In the genomic region with DNA sequence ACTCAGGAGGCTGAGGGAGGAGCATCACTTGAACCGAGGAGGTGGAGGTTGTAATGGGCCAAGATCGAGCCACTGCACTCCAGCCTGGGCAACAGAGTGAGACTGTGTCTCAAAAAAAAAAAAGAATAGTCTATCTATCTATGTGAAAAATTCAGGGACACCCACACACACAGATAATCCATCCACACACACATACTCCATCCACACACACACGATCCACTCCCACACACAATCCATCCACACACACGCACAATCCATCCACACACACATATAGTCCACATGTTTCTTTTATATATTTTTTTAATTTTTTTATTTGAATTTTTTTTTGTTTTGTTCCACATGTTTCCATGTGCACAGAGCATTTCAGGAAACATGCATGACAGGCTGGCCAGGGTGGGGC, we compare ENCODE assay signal across 10 cellular contexts. TPM values are rescaled to one million over a fixed set of nuclear protein-coding genes. Genes with fewer than 3 reads are reported as not detected.
"Had no signal": no experiment of that assay in that cellular context is flagged by ENCODE, and none has a peak within 500 bp of the region (broad histone marks: within the 10 kb centered on the region; RNA-seq: fewer than 3 reads in every experiment).

No MANE protein-coding gene starts in this region.

- DNase-seq: GM23248, GOT3, H7, KG1 had no signal

- H3K4me1 ChIP-seq: HAP-1 had no signal

- H3K9ac ChIP-seq: GM23248 had no signal

- FAIRE-seq: HTR-8/SVneo had no signal

- H3K36me3 ChIP-seq: HAP-1 had no signal

- H3K27ac ChIP-seq: GM23248 had no signal

- H2AFZ ChIP-seq: GM23248 had no signal

- ATAC-seq: HCT116 had no signal

- H3K4me3 ChIP-seq: GM23248, HAP-1 had no signal

- H3K9me3 ChIP-seq: HAP-1 had no signal

RNA-seq across cellular contexts. Expression of a gene that starts 3.3 kb away (rescaled TPM):
- total RNA-seq: GM23248, H4, HT-29 had no signal
- polyA plus RNA-seq: GM23248, IgD-negative memory B cell had no signal
